In the genomic region with DNA sequence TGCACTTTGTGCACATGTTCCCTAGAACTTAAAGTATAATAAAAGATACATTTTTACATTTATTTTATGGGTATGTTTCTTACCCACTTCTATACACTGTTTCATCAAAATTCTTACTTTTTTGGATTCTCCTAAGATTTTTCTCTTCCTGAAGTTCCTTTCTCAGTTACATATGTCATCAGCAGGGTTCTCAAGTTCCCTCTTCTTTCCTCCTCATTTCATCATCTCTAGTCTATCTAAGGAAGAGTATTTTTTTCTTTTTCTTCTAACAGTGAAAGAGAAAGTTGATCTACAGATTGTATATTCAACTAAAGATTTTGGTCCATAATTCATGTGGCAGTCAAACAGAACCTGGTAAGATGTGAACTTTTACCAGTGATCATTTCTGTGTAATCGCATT, we compare ENCODE assay signal across 17 cellular contexts. TPM values are rescaled to one million over a fixed set of nuclear protein-coding genes. Genes with fewer than 3 reads are reported as not detected.
DNase-seq lines count a peak whose midpoint lies in the region; ATAC-seq, FAIRE-seq and TF ChIP-seq lines count a peak whose summit lies in the region.
"Had no signal": no experiment of that assay in that cellular context is flagged by ENCODE, and none has a peak within 500 bp of the region (broad histone marks: within the 10 kb centered on the region; RNA-seq: fewer than 3 reads in every experiment).

No MANE protein-coding gene starts in this region.

- H3K9me3 Mint-ChIP-seq in astrocyte (ENCODE audit: unreplicated experiment) (no peaks in the 10 kb centered on the region), osteocyte (ENCODE audit: unreplicated experiment) (peaks cover 14% of the 10 kb centered on the region)
- H3K9me3 Mint-ChIP-seq: CD4-positive, alpha-beta T cell had no signal

- H3K9ac ChIP-seq in astrocyte (ENCODE audit: low read length) = no peak overlapping the region

- H3K27ac ChIP-seq in astrocyte (ENCODE audit: low read depth, low read length) = no peak overlapping the region

- H3K4me3 ChIP-seq in astrocyte (ENCODE audit: insufficient read depth, low read depth, low read length) = no peak overlapping the region
- H3K4me3 ChIP-seq: GM12878 had no signal

- no peaks in the 10 kb centered on the region for H3K27me3 Mint-ChIP-seq in astrocyte (ENCODE audit: low read depth, unreplicated experiment)
- peaks cover 19% of the 10 kb centered on the region for H3K27me3 Mint-ChIP-seq in osteocyte (ENCODE audit: unreplicated experiment)
- H3K27me3 Mint-ChIP-seq: B cell; CD4-positive, alpha-beta T cell; IgD-negative memory B cell had no signal

- no peaks in the 10 kb centered on the region for H3K4me1 ChIP-seq in astrocyte (ENCODE audit: insufficient read depth, low read length)

- no peak for FAIRE-seq in astrocyte (lab: Jason Lieb, UNC)
- FAIRE-seq: GM12878, GM18507 had no signal

- H3K27me3 ChIP-seq in astrocyte (ENCODE audit: insufficient read depth, low read length) = no peaks in the 10 kb centered on the region

- no peaks in the 10 kb centered on the region for H4K20me1 ChIP-seq in astrocyte (ENCODE audit: insufficient read depth, low read length)

- no peak for ATAC-seq in GM18907 (IDR thresholded peaks at IDR 0.05; ENCODE audit: unreplicated experiment)
- ATAC-seq: GM12878 had no signal

- H3K27ac Mint-ChIP-seq in astrocyte (ENCODE audit: unreplicated experiment) (peak overlapping the region; percentile 0), osteocyte (ENCODE audit: unreplicated experiment) (peak overlapping the region; percentile 65)
- H3K27ac Mint-ChIP-seq: B cell; CD4-positive, alpha-beta T cell; H9; IgD-negative memory B cell had no signal

- TF ChIP-seq CTCF in astrocyte (IDR thresholded peaks at IDR 0.05; ENCODE audit: insufficient read depth, low read depth, low read length) (no peak), osteocyte (IDR thresholded peaks at IDR 0.05) (no peak)

- no peak overlapping the region for H3K4me2 ChIP-seq in astrocyte (ENCODE audit: low read length)

- H3K4me1 Mint-ChIP-seq in astrocyte (ENCODE audit: low read depth, unreplicated experiment) (no peaks in the 10 kb centered on the region), osteocyte (ENCODE audit: unreplicated experiment) (peaks cover 8% of the 10 kb centered on the region)
- H3K4me1 Mint-ChIP-seq: B cell, H9, IgD-negative memory B cell had no signal

- H3K36me3 ChIP-seq in astrocyte (ENCODE audit: insufficient read depth, low read length) = no peaks in the 10 kb centered on the region

- H3K9me3 ChIP-seq in astrocyte (ENCODE audit: insufficient read depth, low read depth, low read length) = no peaks in the 10 kb centered on the region

- H2AFZ ChIP-seq in astrocyte (ENCODE audit: low read depth, low read length) = no peak overlapping the region

- no peak overlapping the region for H3K4me3 Mint-ChIP-seq in astrocyte (ENCODE audit: unreplicated experiment)
- H3K4me3 Mint-ChIP-seq in osteocyte (ENCODE audit: unreplicated experiment) = no peak overlapping the region
- H3K4me3 Mint-ChIP-seq: B cell; CD4-positive, alpha-beta T cell; H9; IgD-negative memory B cell had no signal

- no peaks in the 10 kb centered on the region for H3K36me3 Mint-ChIP-seq in astrocyte (ENCODE audit: low read depth, unreplicated experiment)
- H3K36me3 Mint-ChIP-seq in osteocyte (ENCODE audit: unreplicated experiment) = no peaks in the 10 kb centered on the region
- H3K36me3 Mint-ChIP-seq: IgD-negative memory B cell had no signal

- DNase-seq in astrocyte (ENCODE audit: low read depth) (no peak), fibroblast of peridontal ligament (ENCODE audit: extremely low read depth) (peak; percentile 14), osteocyte (ENCODE audit: extremely low spot score, unreplicated experiment) (no peak), NCI-H2196 treated with DMSO at 0.1 percent for 48 hours (lab: John Stamatoyannopoulos, UW; ENCODE audit: unreplicated experiment) (no peak), AML-193 (lab: John Stamatoyannopoulos, UW) (no peak)
- DNase-seq: C1 segment of cervical spinal cord; Calu3; CD4-positive, alpha-beta T cell; DMS 273 treated with DMSO at 0.1 percent for 48 hours; GOT3; H9 had no signal

- H3K79me2 ChIP-seq in astrocyte (ENCODE audit: insufficient read depth, low read length) = no peaks in the 10 kb centered on the region

RNA-seq across cellular contexts. Expression of a gene that starts 41.2 kb away (rescaled TPM):
- 3.3 and 4.7 TPM in 2 replicates for total RNA-seq in astrocyte
- total RNA-seq in osteocyte = 4.7 and 6.5 TPM in 2 replicates
- total RNA-seq: B cell; Calu3; CD4-positive, alpha-beta T cell; HT1080 had no signal
